ENCODE assay signal across 11 cellular contexts in the genomic region with DNA sequence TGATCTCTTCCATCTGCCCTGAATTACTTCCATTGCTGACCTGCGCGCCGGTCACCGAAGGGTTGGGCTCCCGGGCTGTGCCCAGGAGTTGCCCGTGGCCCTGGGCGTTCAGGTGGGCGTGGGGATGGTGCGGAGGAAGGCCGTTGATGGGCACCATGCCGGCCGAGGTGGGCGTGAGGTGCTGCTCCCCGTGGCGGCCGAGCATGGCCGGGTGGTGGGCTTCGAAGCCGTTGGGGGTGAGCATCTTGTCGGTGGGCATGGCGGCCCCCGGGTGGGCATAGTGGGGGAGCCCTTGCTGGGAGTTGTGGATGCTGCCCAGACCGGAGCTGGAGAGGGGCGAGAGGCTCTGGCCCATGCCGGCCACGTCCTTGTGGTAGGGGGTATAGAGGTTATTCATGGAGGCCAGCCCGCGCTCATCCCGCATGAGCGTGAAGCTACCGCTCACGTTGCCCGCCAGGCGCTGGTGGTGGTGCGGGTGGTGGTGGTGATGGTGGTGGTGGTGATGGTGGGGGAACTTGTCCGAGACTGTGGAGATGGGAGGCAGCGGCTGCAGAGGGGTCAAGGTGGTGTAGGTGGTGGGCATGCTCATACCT. TPM values are rescaled to one million over a fixed set of nuclear protein-coding genes. Genes with fewer than 3 reads are reported as not detected.
DNase-seq lines count a peak whose midpoint lies in the region; ATAC-seq and TF ChIP-seq lines count a peak whose summit lies in the region.
"Had no signal": no experiment of that assay in that cellular context is flagged by ENCODE, and none has a peak within 500 bp of the region (broad histone marks: within the 10 kb centered on the region; RNA-seq: fewer than 3 reads in every experiment).

No MANE protein-coding gene starts in this region.

- peaks cover 100% of the 10 kb centered on the region for H3K27me3 Mint-ChIP-seq in activated naive CD4-positive, alpha-beta T cell treated with anti-CD3 and anti-CD28 coated beads, Interleukin-2, amount 10 ng/mL, durations not matched to agents 7 days and 5 days
- H3K27me3 Mint-ChIP-seq in activated naive CD8-positive, alpha-beta T cell treated with anti-CD3 and anti-CD28 coated beads, Interleukin-2, amount 50 U/mL, for 24 hours, result peaks cover 83% of the 10 kb centered on the region

- no peak overlapping the region for H3K18ac ChIP-seq in mesendoderm (ENCODE audit: low read length)

- TF ChIP-seq CTCF in tibial artery (IDR thresholded peaks at IDR 0.05), result no peak

- no peak overlapping the region for H2BK15ac ChIP-seq in mesendoderm (replicated peaks; ENCODE audit: low read depth)

- no peaks in the 10 kb centered on the region for H3K36me3 Mint-ChIP-seq in activated naive CD4-positive, alpha-beta T cell treated with anti-CD3 and anti-CD28 coated beads, Interleukin-2, amount 10 ng/mL, durations not matched to agents 7 days and 5 days
- H3K36me3 Mint-ChIP-seq in activated naive CD4-positive, alpha-beta T cell treated with anti-CD3 and anti-CD28 coated beads, Interleukin-2, amount 50 U/mL, for 72 hours, result peaks cover 0 to 4% of the 10 kb centered on the region in 2 donors
- no peaks in the 10 kb centered on the region for H3K36me3 Mint-ChIP-seq in activated naive CD8-positive, alpha-beta T cell treated with anti-CD3 and anti-CD28 coated beads, Interleukin-2, amount 50 U/mL, for 24 hours (ENCODE audit: low read depth)

- no peaks in the 10 kb centered on the region for H3K79me2 ChIP-seq in mesendoderm (ENCODE audit: control insufficient read depth, insufficient read depth, low read length)

- no peak overlapping the region for H2AK5ac ChIP-seq in mesendoderm (ENCODE audit: low read length)

- H3K27me3 ChIP-seq in mesendoderm (ENCODE audit: insufficient read depth, low read length, poor library complexity), result peaks cover 74% of the 10 kb centered on the region
- peaks cover 16 to 69% of the 10 kb centered on the region in 2 donors for H3K27me3 ChIP-seq in tibial artery

- H4K8ac ChIP-seq in mesendoderm (ENCODE audit: low read depth, low read length), result no peak overlapping the region

- no peak overlapping the region for H3K23ac ChIP-seq in mesendoderm (ENCODE audit: low read length)

- H3K56ac ChIP-seq in mesendoderm (ENCODE audit: low read length), result peak overlapping the region; percentile 83

- peak overlapping the region; percentile 83 for H3K27ac Mint-ChIP-seq in activated naive CD4-positive, alpha-beta T cell treated with anti-CD3 and anti-CD28 coated beads, Interleukin-2, amount 10 ng/mL, durations not matched to agents 7 days and 5 days
- no peak overlapping the region for H3K27ac Mint-ChIP-seq in activated naive CD4-positive, alpha-beta T cell treated with anti-CD3 and anti-CD28 coated beads, Interleukin-2, amount 50 U/mL, for 72 hours
- H3K27ac Mint-ChIP-seq in activated naive CD8-positive, alpha-beta T cell treated with anti-CD3 and anti-CD28 coated beads, Interleukin-2, amount 50 U/mL, for 24 hours, result no peak overlapping the region

- H3K4me2 ChIP-seq in mesendoderm (ENCODE audit: low read length), result no peak overlapping the region

- H3K79me1 ChIP-seq in mesendoderm (ENCODE audit: low read length), result no peaks in the 10 kb centered on the region

- H3K4ac ChIP-seq in mesendoderm (ENCODE audit: low read depth, low read length), result no peak overlapping the region

- peaks cover 10% of the 10 kb centered on the region for H3K4me1 ChIP-seq in mesendoderm (ENCODE audit: control insufficient read depth, low read depth, low read length)
- H3K4me1 ChIP-seq in tibial artery, result peaks cover 0 to 70% (median 65%) of the 10 kb centered on the region in 4 donors

- H3K4me3 ChIP-seq in mesendoderm (ENCODE audit: low read length) (no peak overlapping the region), tibial artery (peak overlapping the region; percentile 48 to 56)

- no CpG with 5 or more reads among the region's 37 CpGs for WGBS in mesendoderm (ENCODE audit: extremely low coverage, insufficient coverage, low lambda C conversion rate)

- peaks cover 19% of the 10 kb centered on the region for H3K4me1 Mint-ChIP-seq in activated naive CD4-positive, alpha-beta T cell treated with anti-CD3 and anti-CD28 coated beads, Interleukin-2, amount 10 ng/mL, durations not matched to agents 7 days and 5 days
- peaks cover 17% of the 10 kb centered on the region for H3K4me1 Mint-ChIP-seq in activated naive CD8-positive, alpha-beta T cell treated with anti-CD3 and anti-CD28 coated beads, Interleukin-2, amount 50 U/mL, for 24 hours

- CTCF ChIA-PET in activated naive CD4-positive, alpha-beta T cell treated with anti-CD3 and anti-CD28 coated beads, Interleukin-2, amount 10 ng/mL, durations not matched to agents 7 days and 5 days (lab: Charles Lee), result no interaction called here

- no peak overlapping the region for H2BK120ac ChIP-seq in mesendoderm (ENCODE audit: low read depth, low read length)

- no peak overlapping the region for H4K5ac ChIP-seq in mesendoderm (ENCODE audit: low read length)

- no peaks in the 10 kb centered on the region for H3K9me3 ChIP-seq in tibial artery

- H3K36me3 ChIP-seq in mesendoderm (ENCODE audit: control insufficient read depth, insufficient read depth, low read length), result no peaks in the 10 kb centered on the region
- no peaks in the 10 kb centered on the region for H3K36me3 ChIP-seq in tibial artery

- intact Hi-C loops in tibial artery (cut with DNase I; ENCODE audit: low total_unique reads), result no loop called here

- peak overlapping the region; percentile 60 for H3K4me3 Mint-ChIP-seq in activated naive CD4-positive, alpha-beta T cell treated with anti-CD3 and anti-CD28 coated beads, Interleukin-2, amount 10 ng/mL, durations not matched to agents 7 days and 5 days
- peak overlapping the region; percentile 40 for H3K4me3 Mint-ChIP-seq in activated naive CD8-positive, alpha-beta T cell treated with anti-CD3 and anti-CD28 coated beads, Interleukin-2, amount 50 U/mL, for 24 hours

- H3K9ac ChIP-seq in mesendoderm (ENCODE audit: low read length), result no peak overlapping the region

- no peaks in the 10 kb centered on the region for H3K9me3 Mint-ChIP-seq in activated naive CD4-positive, alpha-beta T cell treated with anti-CD3 and anti-CD28 coated beads, Interleukin-2, amount 10 ng/mL, durations not matched to agents 7 days and 5 days
- H3K9me3 Mint-ChIP-seq in activated naive CD4-positive, alpha-beta T cell treated with anti-CD3 and anti-CD28 coated beads, Interleukin-2, amount 50 U/mL, for 72 hours, result no peaks in the 10 kb centered on the region
- no peaks in the 10 kb centered on the region for H3K9me3 Mint-ChIP-seq in activated naive CD8-positive, alpha-beta T cell treated with anti-CD3 and anti-CD28 coated beads, Interleukin-2, amount 50 U/mL, for 24 hours

- no peak overlapping the region for H2BK5ac ChIP-seq in mesendoderm (ENCODE audit: low read length)

- no peak for ATAC-seq in activated naive CD4-positive, alpha-beta T cell treated with anti-CD3 and anti-CD28 coated beads, Interleukin-2, amount 50 U/mL, for 72 hours
- ATAC-seq in activated naive CD8-positive, alpha-beta T cell treated with anti-CD3 and anti-CD28 coated beads, Interleukin-2, amount 50 U/mL, for 24 hours, result peak; percentile 13
- no peak for ATAC-seq in GM19455 (IDR thresholded peaks at IDR 0.05; ENCODE audit: unreplicated experiment)

- H3K27ac ChIP-seq in mesendoderm (ENCODE audit: low read depth, low read length) (no peak overlapping the region), tibial artery (no peak overlapping the region)

- no peak for DNase-seq in activated naive CD4-positive, alpha-beta T cell treated with anti-CD3 and anti-CD28 coated beads, Interleukin-2, amount 10 ng/mL, durations not matched to agents 7 days and 5 days
- no peak for DNase-seq in activated naive CD4-positive, alpha-beta T cell treated with anti-CD3 and anti-CD28 coated beads, Interleukin-2, amount 50 U/mL, for 72 hours (ENCODE audit: low spot score in 2 of 2)
- no peak for DNase-seq in activated naive CD8-positive, alpha-beta T cell treated with anti-CD3 and anti-CD28 coated beads, Interleukin-2, amount 50 U/mL, for 24 hours
- DNase-seq in mesendoderm (no peak), tibial artery (no peak), amygdala (lab: John Stamatoyannopoulos, UW) (no peak), SK-N-DZ (ENCODE audit: low spot score) (no peak)
- DNase-seq: midbrain, NCI-H2029 treated with DMSO at 0.1 percent for 48 hours had no signal

RNA-seq across cellular contexts. Expression of gene ONECUT1, which starts 1.0 kb away (rescaled TPM):
- not detected for total RNA-seq in activated naive CD4-positive, alpha-beta T cell treated with anti-CD3 and anti-CD28 coated beads, Interleukin-2, amount 50 U/mL, for 72 hours
- polyA plus RNA-seq in mesendoderm (2013, experiment 1 of 2), result 1.0 TPM
- polyA plus RNA-seq in mesendoderm (2013, experiment 2 of 2), result 0.88 TPM
- 0.46 TPM in 1 of 2 replicates, not detected in the other for polyA plus RNA-seq in SK-N-DZ (2014; cell fraction: cytosol; rRNA removed)
- not detected in 2 replicates for polyA plus RNA-seq in SK-N-DZ (2014; cell fraction: nucleus; rRNA removed)
- polyA plus RNA-seq: BJ had no signal
